In genomic region chr21:35206141-35207125, GRCh38 we compare ENCODE assay signal across 10 cellular contexts.
DNase-seq lines count a peak whose midpoint lies in the region; ATAC-seq and TF ChIP-seq lines count a peak whose summit lies in the region.
"Had no signal": no experiment of that assay in that cellular context is flagged by ENCODE, and none has a peak within 500 bp of the region (broad histone marks: within the 10 kb centered on the region; RNA-seq: fewer than 3 reads in every experiment).

No MANE protein-coding gene starts in this region.

- H3K27ac Mint-ChIP-seq in activated CD4-positive, alpha-beta T cell treated with anti-CD3 and anti-CD28 coated beads, Interleukin-2, amount 10 ng/mL, durations not matched to agents 24 days and 14 days: peak overlapping the region; percentile 68
- peak overlapping the region in 3 of 7 donors; percentile 49 to 75 (median 50) for H3K27ac Mint-ChIP-seq in CD4-positive, alpha-beta memory T cell

- WGBS in aorta, 2 donors: 58 to 76% methylated on average over 11 of the region's 11 CpGs

- no peak for DNase-seq in activated CD4-positive, alpha-beta T cell treated with anti-CD3 and anti-CD28 coated beads, Interleukin-2, amount 10 ng/mL, durations not matched to agents 24 days and 14 days
- no peak for DNase-seq in activated CD4-positive, alpha-beta T cell treated with anti-CD3 and anti-CD28 coated beads for 1 hour
- peak in 1 of 3 donors; percentile 53 for DNase-seq in Peyer's patch
- peak; percentile 24 for DNase-seq in iPS-NIHi11 (ENCODE audit: low spot score)
- DNase-seq in substantia nigra (lab: John Stamatoyannopoulos, UW): peak in 1 of 49 donors; percentile 9
- DNase-seq in aorta: no peak
- DNase-seq in NCI-H345 (lab: John Stamatoyannopoulos, UW): no peak
- no peak for DNase-seq in CD4-positive, alpha-beta memory T cell
- DNase-seq: left cardiac atrium had no signal

- H3K27ac ChIP-seq in Peyer's patch: peak overlapping the region; percentile 0 to 68 (median 55)
- peak overlapping the region; percentile 27 for H3K27ac ChIP-seq in substantia nigra (ENCODE audit: low read depth, low read length, poor library complexity, severe bottlenecking)
- peak overlapping the region in 1 of 2 donors; percentile 1 for H3K27ac ChIP-seq in aorta (ENCODE audit: low read depth in 1 of 2, low read length in 2 of 2)
- H3K27ac ChIP-seq in CD4-positive, alpha-beta memory T cell (ENCODE audit: low read depth, low read length): no peak overlapping the region
- H3K27ac ChIP-seq: C4-2B had no signal

- H3K9me3 ChIP-seq in Peyer's patch: no peaks in the 10 kb centered on the region
- H3K9me3 ChIP-seq in aorta (ENCODE audit: control insufficient read depth, low read length): no peaks in the 10 kb centered on the region
- H3K9me3 ChIP-seq in CD4-positive, alpha-beta memory T cell (ENCODE audit: control insufficient read depth in 1 of 2, low read length in 2 of 2): peaks cover 0 to 3% of the 10 kb centered on the region in 2 donors

- ATAC-seq in aorta (ENCODE audit: low FRiP score): no peak

- POLR2A ChIA-PET in CD4-positive, alpha-beta memory T cell (lab: Charles Lee; ENCODE audit: partially characterized antibody): no interaction called here

- H3K36me3 ChIP-seq in Peyer's patch: no peaks in the 10 kb centered on the region
- no peaks in the 10 kb centered on the region for H3K36me3 ChIP-seq in aorta (ENCODE audit: control insufficient read depth in 1 of 2, insufficient read depth in 2 of 2, low read length in 1 of 2)
- no peaks in the 10 kb centered on the region for H3K36me3 ChIP-seq in CD4-positive, alpha-beta memory T cell (ENCODE audit: insufficient read depth, low read length)

- no peaks in the 10 kb centered on the region for H3K36me3 Mint-ChIP-seq in activated CD4-positive, alpha-beta T cell treated with anti-CD3 and anti-CD28 coated beads, Interleukin-2, amount 10 ng/mL, durations not matched to agents 24 days and 14 days (ENCODE audit: low read depth)
- H3K36me3 Mint-ChIP-seq in CD4-positive, alpha-beta memory T cell: peaks cover 0 to 6% of the 10 kb centered on the region in 2 donors

- H3K4me3 ChIP-seq in Peyer's patch (no peak overlapping the region), aorta (ENCODE audit: low read length in 2 of 2) (no peak overlapping the region)
- H3K4me3 ChIP-seq in CD4-positive, alpha-beta memory T cell (ENCODE audit: low read length in 2 of 2): no peak overlapping the region

- no peak overlapping the region for H3K4me3 Mint-ChIP-seq in activated CD4-positive, alpha-beta T cell treated with anti-CD3 and anti-CD28 coated beads, Interleukin-2, amount 10 ng/mL, durations not matched to agents 24 days and 14 days
- peak overlapping the region in 3 of 8 donors; percentile 30 to 88 (median 79) for H3K4me3 Mint-ChIP-seq in CD4-positive, alpha-beta memory T cell

- no peaks in the 10 kb centered on the region for H3K27me3 Mint-ChIP-seq in activated CD4-positive, alpha-beta T cell treated with anti-CD3 and anti-CD28 coated beads, Interleukin-2, amount 10 ng/mL, durations not matched to agents 24 days and 14 days
- H3K27me3 Mint-ChIP-seq in CD4-positive, alpha-beta memory T cell: peaks cover 0 to 2% of the 10 kb centered on the region in 2 donors

- peaks cover 35% of the 10 kb centered on the region for H3K4me1 Mint-ChIP-seq in activated CD4-positive, alpha-beta T cell treated with anti-CD3 and anti-CD28 coated beads, Interleukin-2, amount 10 ng/mL, durations not matched to agents 24 days and 14 days
- H3K4me1 Mint-ChIP-seq in CD4-positive, alpha-beta memory T cell: peaks cover 8 to 20% (median 15%) of the 10 kb centered on the region in 4 donors

- CTCF ChIA-PET in CD4-positive, alpha-beta memory T cell (lab: Charles Lee; ENCODE audit: partially characterized antibody): interaction anchor here (0.9 to 2.6 kb wide), 3 partner anchors 155 to 317 kb away, joined by 5 to 11 read pairs (median 5); no protein-coding TSS in a partner anchor

- H3K27me3 ChIP-seq in Peyer's patch: no peaks in the 10 kb centered on the region
- H3K27me3 ChIP-seq in aorta (ENCODE audit: control insufficient read depth in 1 of 2, insufficient read depth in 2 of 2, low read length in 1 of 2): no peaks in the 10 kb centered on the region
- no peaks in the 10 kb centered on the region for H3K27me3 ChIP-seq in CD4-positive, alpha-beta memory T cell (ENCODE audit: insufficient read depth, low read length)

- TF ChIP-seq POLR2A in Peyer's patch (IDR thresholded peaks at IDR 0.05): no peak

- H3K4me1 ChIP-seq in Peyer's patch: peaks cover 0 to 6% (median 0%) of the 10 kb centered on the region in 4 donors
- H3K4me1 ChIP-seq in aorta (ENCODE audit: control insufficient read depth in 1 of 2, insufficient read depth in 2 of 2, low read length in 2 of 2): peaks cover 0 to 6% of the 10 kb centered on the region in 2 donors
- H3K4me1 ChIP-seq in CD4-positive, alpha-beta memory T cell (ENCODE audit: insufficient read depth, low read length): peaks cover 16% of the 10 kb centered on the region

- intact Hi-C loops in activated CD4-positive, alpha-beta T cell treated with anti-CD3 and anti-CD28 coated beads, Interleukin-2, amount 10 ng/mL, durations not matched to agents 24 days and 14 days (cut with micrococcal nuclease): no loop called here
- intact Hi-C loops in aorta (cut with DNase I): loop anchor here (5.0 to 10.0 kb wide), 3 partner anchors 154 to 648 kb away; no protein-coding TSS in a partner anchor
- intact Hi-C loops in CD4-positive, alpha-beta memory T cell (cut with micrococcal nuclease): no loop called here

- no peak for TF ChIP-seq CTCF in Peyer's patch (IDR thresholded peaks at IDR 0.05)

- peaks cover 4% of the 10 kb centered on the region for H3K9me3 Mint-ChIP-seq in activated CD4-positive, alpha-beta T cell treated with anti-CD3 and anti-CD28 coated beads, Interleukin-2, amount 10 ng/mL, durations not matched to agents 24 days and 14 days
- peaks cover 0 to 19% (median 14%) of the 10 kb centered on the region in 8 donors for H3K9me3 Mint-ChIP-seq in CD4-positive, alpha-beta memory T cell

Comparison
In these comparisons a context has a peak if more than half of its experiments do, and no peak if none do; other contexts are left out.
1. intact Hi-C loops: an anchor here in aorta (5.0 to 10.0 kb wide); none called in activated CD4-positive, alpha-beta T cell treated with anti-CD3 and anti-CD28 coated beads, Interleukin-2, amount 10 ng/mL, durations not matched to agents 24 days and 14 days and CD4-positive, alpha-beta memory T cell.